Comparison of ENCODE assay signal across 24 cellular contexts in genomic region chr12:62588916-62589315, GRCh38.
DNase-seq lines count a peak whose midpoint lies in the region; ATAC-seq and FAIRE-seq lines count a peak whose summit lies in the region.
"Had no signal": no experiment of that assay in that cellular context is flagged by ENCODE, and none has a peak within 500 bp of the region (broad histone marks: within the 10 kb centered on the region; RNA-seq: fewer than 3 reads in every experiment).

No MANE protein-coding gene starts in this region.

- no peak overlapping the region for H2AFZ ChIP-seq in ACC112 (ENCODE audit: low read length, unreplicated experiment)

- H3K27me3 ChIP-seq in ACC112 (ENCODE audit: insufficient read depth, low read length) (no peaks in the 10 kb centered on the region), HUES48 (ENCODE audit: control insufficient read depth, insufficient read depth, low read length) (no peaks in the 10 kb centered on the region)
- H3K27me3 ChIP-seq: cardiac muscle cell, sigmoid colon, suprapubic skin, uterus had no signal

- peaks cover 14% of the 10 kb centered on the region for H3K36me3 ChIP-seq in ACC112 (ENCODE audit: insufficient read depth, low read length)
- H3K36me3 ChIP-seq in HUES48 (ENCODE audit: control insufficient read depth, insufficient read depth, low read length), result peaks cover 9% of the 10 kb centered on the region
- H3K36me3 ChIP-seq: uterus had no signal

- peak; percentile 55 for FAIRE-seq in islet of Langerhans (lab: Jason Lieb, UNC)
- FAIRE-seq: GM12878 had no signal

- no peak for ATAC-seq in GM19328 (IDR thresholded peaks at IDR 0.05; ENCODE audit: unreplicated experiment)
- ATAC-seq: activated naive CD8-positive, alpha-beta T cell treated with anti-CD3 and anti-CD28 coated beads, Interleukin-2, amount 50 U/mL, for 24 hours; GM12878; left cardiac atrium; natural killer cell treated with Interleukin-12 subunit alpha and Interleukin-12 subunit beta and Interleukin-15 and Interleukin-18, amount 100 ng/mL, for 72 hours; stimulated activated effector memory CD8-positive, alpha-beta T cell treated with anti-CD3 and anti-CD28 coated beads, Interleukin-12 subunit alpha, Interleukin-12 subunit beta, amount 100 ng/mL, for 72 hours had no signal

- DNase-seq in amniotic epithelial cell (ENCODE audit: low read depth) (peak; percentile 34), NCI-H2029 (lab: John Stamatoyannopoulos, UW) (no peak), T-helper 9 cell (no peak), NCI-H2196 treated with DMSO at 0.1 percent for 48 hours (lab: John Stamatoyannopoulos, UW; ENCODE audit: unreplicated experiment) (no peak)
- DNase-seq: activated effector memory CD4-positive, alpha-beta T cell treated with Interleukin-2 at 50 U/mL for 16 hours; activated naive CD8-positive, alpha-beta T cell treated with anti-CD3 and anti-CD28 coated beads, Interleukin-2, amount 50 U/mL, for 24 hours; erythroblast; left cardiac atrium; NCI-H1105; NCI-H2171; NCI-H526 treated with DMSO at 0.1 percent for 48 hours; posterior cingulate gyrus; SIG-M5; sigmoid colon; uterus had no signal

- H3K4me3 ChIP-seq in ACC112 (ENCODE audit: low read depth, low read length) (no peak overlapping the region), HUES48 (ENCODE audit: low read depth, low read length) (no peak overlapping the region; the same call in 1 of the 2 replicates)
- H3K4me3 ChIP-seq: cardiac muscle cell, GM12878, sigmoid colon, suprapubic skin, uterus had no signal

- no peaks in the 10 kb centered on the region for H3K79me2 ChIP-seq in ACC112 (ENCODE audit: control insufficient read depth, insufficient read depth, low read length, unreplicated experiment)

- peaks cover 11% of the 10 kb centered on the region for H3K4me1 ChIP-seq in ACC112 (ENCODE audit: control insufficient read depth, insufficient read depth, low read length, unreplicated experiment)
- H3K4me1 ChIP-seq in HUES48 (ENCODE audit: control insufficient read depth, insufficient read depth, low read length), result peaks cover 10% of the 10 kb centered on the region; the same call in 1 of the 2 replicates
- H3K4me1 ChIP-seq: sigmoid colon, suprapubic skin, uterus had no signal

- H3K27ac ChIP-seq in ACC112 (ENCODE audit: low read depth, low read length) (peak overlapping the region; percentile 26), HUES48 (ENCODE audit: low read depth, low read length) (peak overlapping the region; percentile 68)
- H3K27ac ChIP-seq: cardiac muscle cell, sigmoid colon, suprapubic skin, uterus had no signal

- H3K9ac ChIP-seq in HUES48 (ENCODE audit: low read depth, low read length), result no peak overlapping the region

- H3K9me3 ChIP-seq in HUES48 (ENCODE audit: control insufficient read depth, insufficient read depth, low read length), result no peaks in the 10 kb centered on the region
- H3K9me3 ChIP-seq: sigmoid colon, suprapubic skin, uterus had no signal
